ENCODE assay signal across 14 cellular contexts in the genomic region with DNA sequence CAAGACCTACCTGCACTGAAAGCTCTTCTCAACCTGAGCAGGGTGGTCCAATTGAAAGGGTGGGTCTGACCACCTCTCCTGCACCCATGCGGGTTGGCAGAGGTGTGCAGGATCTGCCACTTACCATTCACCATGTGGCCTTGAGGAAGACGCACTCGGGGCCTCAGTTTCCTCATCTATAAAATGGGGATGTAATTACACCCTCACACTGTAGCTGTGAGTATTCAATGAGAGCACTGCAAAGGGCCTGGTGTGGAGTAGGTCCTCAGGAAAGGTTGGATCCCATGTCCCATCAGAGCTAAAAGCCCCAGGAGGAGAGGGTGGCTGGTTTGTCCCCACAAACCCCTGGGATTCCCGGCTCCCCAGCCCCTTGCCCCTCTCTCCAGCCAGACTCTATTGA. TPM values are rescaled to one million over a fixed set of nuclear protein-coding genes. Genes with fewer than 3 reads are reported as not detected.
DNase-seq lines count a peak whose midpoint lies in the region; ATAC-seq and TF ChIP-seq lines count a peak whose summit lies in the region.
"Had no signal": no experiment of that assay in that cellular context is flagged by ENCODE, and none has a peak within 500 bp of the region (broad histone marks: within the 10 kb centered on the region; RNA-seq: fewer than 3 reads in every experiment).

No MANE protein-coding gene starts in this region.

- peaks cover 77% of the 10 kb centered on the region for H3K36me3 Mint-ChIP-seq in dendritic cell treated with granulocyte-macrophage colony-stimulating factor and Interleukin-4, amounts not matched to agents 40 ng/mL and 50 ng/mL, for 4 days (ENCODE audit: low read depth)
- no peaks in the 10 kb centered on the region for H3K36me3 Mint-ChIP-seq in activated naive CD4-positive, alpha-beta T cell treated with anti-CD3 and anti-CD28 coated beads, Interleukin-2, amount 50 U/mL, for 72 hours

- H3K9ac ChIP-seq in HUES6 (ENCODE audit: low read length), result peak overlapping the region; percentile 100

- H3K27ac Mint-ChIP-seq in dendritic cell treated with granulocyte-macrophage colony-stimulating factor and Interleukin-4, amounts not matched to agents 40 ng/mL and 50 ng/mL, for 4 days, result peak overlapping the region; percentile 17
- no peak overlapping the region for H3K27ac Mint-ChIP-seq in activated naive CD4-positive, alpha-beta T cell treated with anti-CD3 and anti-CD28 coated beads, Interleukin-2, amount 50 U/mL, for 72 hours

- H3K4me1 Mint-ChIP-seq in dendritic cell treated with granulocyte-macrophage colony-stimulating factor and Interleukin-4, amounts not matched to agents 40 ng/mL and 50 ng/mL, for 4 days (ENCODE audit: low read depth), result peaks cover 41% of the 10 kb centered on the region

- ATAC-seq in lower lobe of right lung, result no peak
- ATAC-seq in activated naive CD4-positive, alpha-beta T cell treated with anti-CD3 and anti-CD28 coated beads, Interleukin-2, amount 50 U/mL, for 72 hours, result no peak

- H3K27me3 ChIP-seq in HUES6 (ENCODE audit: control insufficient read depth, insufficient read depth, low read length) (no peaks in the 10 kb centered on the region), lower lobe of right lung (ENCODE audit: low read depth) (no peaks in the 10 kb centered on the region), stomach (no peaks in the 10 kb centered on the region)

- TF ChIP-seq EP300 in stomach (IDR thresholded peaks at IDR 0.05), result no peak

- peaks cover 38% of the 10 kb centered on the region for H3K4me1 ChIP-seq in HUES6 (ENCODE audit: control insufficient read depth, insufficient read depth, low read length)
- peaks cover 24% of the 10 kb centered on the region for H3K4me1 ChIP-seq in lower lobe of right lung
- peaks cover 22 to 70% (median 61%) of the 10 kb centered on the region in 4 donors for H3K4me1 ChIP-seq in stomach

- peak; percentile 20 for DNase-seq in lower lobe of right lung
- no peak for DNase-seq in stomach
- DNase-seq in kidney glomerular epithelial cell (lab: John Stamatoyannopoulos, UW), result no peak
- DNase-seq in activated naive CD4-positive, alpha-beta T cell treated with anti-CD3 and anti-CD28 coated beads, Interleukin-2, amount 50 U/mL, for 72 hours (ENCODE audit: low spot score in 2 of 2), result no peak
- DNase-seq in NCI-H2227 (lab: John Stamatoyannopoulos, UW; ENCODE audit: unreplicated experiment), result no peak
- DNase-seq in NCI-H1417 treated with DMSO at 0.1 percent for 48 hours (lab: John Stamatoyannopoulos, UW), result no peak
- DNase-seq: activated B cell treated with CpG ODN at 0.5 μM for 24 hours, activated gamma-delta T cell, NCI-H1694 treated with DMSO at 0.1 percent for 48 hours had no signal

- H3K4me3 Mint-ChIP-seq in dendritic cell treated with granulocyte-macrophage colony-stimulating factor and Interleukin-4, amounts not matched to agents 40 ng/mL and 50 ng/mL, for 4 days, result no peak overlapping the region
- H3K4me3 Mint-ChIP-seq: activated B cell treated with CpG ODN at 0.5 μM for 24 hours had no signal

- no peak for TF ChIP-seq POLR2A in stomach (IDR thresholded peaks at IDR 0.05)

- H3K27me3 Mint-ChIP-seq in dendritic cell treated with granulocyte-macrophage colony-stimulating factor and Interleukin-4, amounts not matched to agents 40 ng/mL and 50 ng/mL, for 4 days, result no peaks in the 10 kb centered on the region
- H3K27me3 Mint-ChIP-seq: activated B cell treated with CpG ODN at 0.5 μM for 24 hours had no signal

- intact Hi-C loops in dendritic cell treated with granulocyte-macrophage colony-stimulating factor and Interleukin-4, amounts not matched to agents 40 ng/mL and 50 ng/mL, for 4 days (cut with micrococcal nuclease), result no loop called here
- intact Hi-C loops in lower lobe of right lung (cut with DNase I) (no loop called here), stomach (cut with DNase I; ENCODE audit: low total_unique reads) (no loop called here)

- H3K36me3 ChIP-seq in HUES6 (ENCODE audit: control insufficient read depth, insufficient read depth, low read length), result peaks cover 41% of the 10 kb centered on the region
- H3K36me3 ChIP-seq in lower lobe of right lung, result peaks cover 49% of the 10 kb centered on the region
- H3K36me3 ChIP-seq in stomach, result peaks cover 17 to 59% (median 47%) of the 10 kb centered on the region in 4 donors

- peak overlapping the region; percentile 80 for H3K4me3 ChIP-seq in HUES6 (ENCODE audit: low read depth, low read length)
- H3K4me3 ChIP-seq in lower lobe of right lung, result peak overlapping the region; percentile 38
- peak overlapping the region in 3 of 4 donors; percentile 54 to 59 (median 54) for H3K4me3 ChIP-seq in stomach
- H3K4me3 ChIP-seq: PC-9 had no signal

- no peaks in the 10 kb centered on the region for H3K9me3 Mint-ChIP-seq in dendritic cell treated with granulocyte-macrophage colony-stimulating factor and Interleukin-4, amounts not matched to agents 40 ng/mL and 50 ng/mL, for 4 days
- H3K9me3 Mint-ChIP-seq in activated naive CD4-positive, alpha-beta T cell treated with anti-CD3 and anti-CD28 coated beads, Interleukin-2, amount 50 U/mL, for 72 hours, result no peaks in the 10 kb centered on the region
- H3K9me3 Mint-ChIP-seq: activated B cell treated with CpG ODN at 0.5 μM for 24 hours had no signal

- H3K27ac ChIP-seq in HUES6 (ENCODE audit: low read depth, low read length) (peak overlapping the region; percentile 97), lower lobe of right lung (peak overlapping the region; percentile 77), stomach (peak overlapping the region; percentile 62 to 94 (median 89))
- H3K27ac ChIP-seq: epithelial cell of prostate, HL-60, PC-9 had no signal

- WGBS in stomach, 5 donors, result 58 to 75% (median 70%) methylated on average over 3 to 4 of the region's 4 CpGs

- H3K9me3 ChIP-seq in HUES6 (ENCODE audit: control insufficient read depth, insufficient read depth, low read depth, low read length) (no peaks in the 10 kb centered on the region), lower lobe of right lung (no peaks in the 10 kb centered on the region), stomach (no peaks in the 10 kb centered on the region)

- no peak for TF ChIP-seq CTCF in lower lobe of right lung (IDR thresholded peaks at IDR 0.05)
- no peak for TF ChIP-seq CTCF in stomach (IDR thresholded peaks at IDR 0.05)

RNA-seq across cellular contexts. Expression of gene TAGLN, which starts 0.6 kb away (rescaled TPM):
- total RNA-seq in lower lobe of right lung (297 TPM), stomach (1,000 to 10,000 TPM in 4 of 5 donors, 100 to 1,000 TPM in 1; 730 to 3,801 (median 2,320) TPM)
- 1,000 to 10,000 TPM in 2 of 3 donors, 100 to 1,000 TPM in 1; 575 to 2,971 (median 1,072) TPM for polyA plus RNA-seq in stomach
- total RNA-seq in activated naive CD4-positive, alpha-beta T cell treated with anti-CD3 and anti-CD28 coated beads, Interleukin-2, amount 50 U/mL, for 72 hours, result 1 to 10 TPM; 1.5 to 5.4 TPM

RNA-seq across cellular contexts. Expression of gene SIDT2, which starts 20.1 kb away (rescaled TPM):
- total RNA-seq in lower lobe of right lung (190 TPM), stomach (100 to 1,000 TPM in 3 of 5 donors, 10 to 100 TPM in 2; 15.1 to 310 (median 132) TPM)
- polyA plus RNA-seq in stomach, result 10 to 100 TPM; 16.9 to 39.4 (median 24.3) TPM
- 10 to 100 TPM; 20.9 to 32.0 TPM for total RNA-seq in activated naive CD4-positive, alpha-beta T cell treated with anti-CD3 and anti-CD28 coated beads, Interleukin-2, amount 50 U/mL, for 72 hours

RNA-seq across cellular contexts. Expression of gene PCSK7, which starts 33.3 kb away (rescaled TPM):
- total RNA-seq in lower lobe of right lung, result 50.2 TPM
- total RNA-seq in stomach, result 100 to 1,000 TPM in 3 of 5 donors, 10 to 100 TPM in 2; 64.8 to 232 (median 139) TPM
- 10 to 100 TPM; 14.1 to 23.6 (median 20.4) TPM for polyA plus RNA-seq in stomach
- total RNA-seq in activated naive CD4-positive, alpha-beta T cell treated with anti-CD3 and anti-CD28 coated beads, Interleukin-2, amount 50 U/mL, for 72 hours, result 100 to 1,000 TPM; 126 to 201 TPM

RNA-seq across cellular contexts. Expression of gene RNF214, which starts 33.9 kb away (rescaled TPM):
- 28.9 TPM for total RNA-seq in lower lobe of right lung
- total RNA-seq in stomach, result 10 to 100 TPM in 4 of 5 donors, 1 to 10 TPM in 1; 6.7 to 21.6 (median 13.8) TPM
- 10 to 100 TPM in 1 of 3 donors, 1 to 10 TPM in 2; 6.8 to 11.2 (median 8.0) TPM for polyA plus RNA-seq in stomach
- total RNA-seq in activated naive CD4-positive, alpha-beta T cell treated with anti-CD3 and anti-CD28 coated beads, Interleukin-2, amount 50 U/mL, for 72 hours, result 10 to 100 TPM; 13.3 to 21.6 TPM

RNA-seq across cellular contexts. Expression of gene PAFAH1B2, which starts 54.5 kb away (rescaled TPM):
- total RNA-seq in lower lobe of right lung (78.2 TPM), stomach (100 to 1,000 TPM in 1 of 5 donors, 10 to 100 TPM in 4; 31.9 to 174 (median 63.0) TPM)
- polyA plus RNA-seq in stomach, result 10 to 100 TPM; 14.9 to 30.7 (median 27.5) TPM
- total RNA-seq in activated naive CD4-positive, alpha-beta T cell treated with anti-CD3 and anti-CD28 coated beads, Interleukin-2, amount 50 U/mL, for 72 hours, result 10 to 100 TPM; 63.4 to 64.5 TPM

Comparison
In these comparisons a context has a peak if more than half of its experiments do, and no peak if none do; other contexts are left out.
1. RNA of gene TAGLN, which starts 0.6 kb away (total RNA-seq): 730 to 3,801 TPM in stomach and 297 TPM in lower lobe of right lung (single experiment); 1.5 to 5.4 TPM in activated naive CD4-positive, alpha-beta T cell treated with anti-CD3 and anti-CD28 coated beads, Interleukin-2, amount 50 U/mL, for 72 hours; every median in the first group is over 10 times any median in the second.
2. Peak in every context shown above with its lines, with median percentiles within 50 percentile points of each other: H3K27ac ChIP-seq and H3K4me3 ChIP-seq.